Comparison of ENCODE assay signal across 16 cellular contexts in genomic region chr18:79178044-79178632, GRCh38.
DNase-seq lines count a peak whose midpoint lies in the region; ATAC-seq and TF ChIP-seq lines count a peak whose summit lies in the region.
"Had no signal": no experiment of that assay in that cellular context is flagged by ENCODE, and none has a peak within 500 bp of the region (broad histone marks: within the 10 kb centered on the region; RNA-seq: fewer than 3 reads in every experiment).

No MANE protein-coding gene starts in this region.

- no peaks in the 10 kb centered on the region for H3K9me3 Mint-ChIP-seq in natural killer cell
- H3K9me3 Mint-ChIP-seq in natural killer cell treated with Interleukin-12 subunit alpha and Interleukin-12 subunit beta and Interleukin-15 and Interleukin-18, amount 100 ng/mL, for 72 hours, result no peaks in the 10 kb centered on the region
- H3K9me3 Mint-ChIP-seq: CD4-positive, alpha-beta T cell; H9 had no signal

- WGBS in right cardiac atrium, result 62% methylated on average over 10 of the region's 10 CpGs

- TF ChIP-seq CTCF in left ventricle myocardium inferior (IDR thresholded peaks at IDR 0.05; ENCODE audit: borderline replicate concordance) (no peak), natural killer cell (IDR thresholded peaks at IDR 0.05) (no peak), brain microvascular endothelial cell (IDR thresholded peaks at IDR 0.05; ENCODE audit: low read depth, low read length, missing control alignments) (no peak)

- H3K36me3 ChIP-seq in left ventricle myocardium inferior (no peaks in the 10 kb centered on the region), brain microvascular endothelial cell (replicated peaks) (no peaks in the 10 kb centered on the region)

- no peak overlapping the region for H3K4me3 Mint-ChIP-seq in natural killer cell
- no peak overlapping the region for H3K4me3 Mint-ChIP-seq in natural killer cell treated with Interleukin-12 subunit alpha and Interleukin-12 subunit beta and Interleukin-15 and Interleukin-18, amount 100 ng/mL, for 72 hours
- H3K4me3 Mint-ChIP-seq: CD4-positive, alpha-beta T cell; H9 had no signal

- intact Hi-C loops in Right ventricle myocardium inferior (cut with DNase I), result no loop called here
- intact Hi-C loops in left ventricle myocardium inferior (cut with micrococcal nuclease), result no loop called here
- intact Hi-C loops in natural killer cell (cut with micrococcal nuclease), result no loop called here
- intact Hi-C loops in right cardiac atrium (cut with DNase I), result no loop called here

- peaks cover 14% of the 10 kb centered on the region for H3K36me3 Mint-ChIP-seq in natural killer cell
- no peaks in the 10 kb centered on the region for H3K36me3 Mint-ChIP-seq in natural killer cell treated with Interleukin-12 subunit alpha and Interleukin-12 subunit beta and Interleukin-15 and Interleukin-18, amount 100 ng/mL, for 72 hours

- H3K27ac Mint-ChIP-seq in natural killer cell, result peak overlapping the region; percentile 18 to 43
- no peak overlapping the region for H3K27ac Mint-ChIP-seq in natural killer cell treated with Interleukin-12 subunit alpha and Interleukin-12 subunit beta and Interleukin-15 and Interleukin-18, amount 100 ng/mL, for 72 hours
- H3K27ac Mint-ChIP-seq: CD4-positive, alpha-beta T cell; H9 had no signal

- H3K9me3 ChIP-seq in left ventricle myocardium inferior (replicated peaks) (no peaks in the 10 kb centered on the region), right cardiac atrium (ENCODE audit: control insufficient read depth, low read length) (no peaks in the 10 kb centered on the region)
- H3K9me3 ChIP-seq: A549, Caco-2 had no signal

- ATAC-seq in Right ventricle myocardium inferior (peak; percentile 73), natural killer cell (no peak), right cardiac atrium (peak; percentile 18 to 50)
- no peak for ATAC-seq in natural killer cell treated with Interleukin-12 subunit alpha and Interleukin-12 subunit beta and Interleukin-15 and Interleukin-18, amount 100 ng/mL, for 72 hours
- ATAC-seq: A549 had no signal

- in situ Hi-C loops in brain microvascular endothelial cell (cut with HindIII; ENCODE audit: low pct_ligation_motif_present, low sequenced_read_pairs), result no loop called here

- H3K27me3 Mint-ChIP-seq in natural killer cell (ENCODE audit: low read depth in 2 of 2), result no peaks in the 10 kb centered on the region
- H3K27me3 Mint-ChIP-seq in natural killer cell treated with Interleukin-12 subunit alpha and Interleukin-12 subunit beta and Interleukin-15 and Interleukin-18, amount 100 ng/mL, for 72 hours, result no peaks in the 10 kb centered on the region
- H3K27me3 Mint-ChIP-seq: CD4-positive, alpha-beta T cell had no signal

- DNase-seq in Right ventricle myocardium inferior (ENCODE audit: missing footprints) (no peak), left ventricle myocardium inferior (no peak), natural killer cell (no peak), right cardiac atrium (no peak), brain microvascular endothelial cell (no peak), hippocampal formation (lab: John Stamatoyannopoulos, UW) (no peak), NCI-H2107 (lab: John Stamatoyannopoulos, UW) (no peak)
- DNase-seq in natural killer cell treated with Interleukin-12 subunit alpha and Interleukin-12 subunit beta and Interleukin-15 and Interleukin-18, amount 100 ng/mL, for 72 hours (ENCODE audit: low spot score), result no peak
- DNase-seq: AML-193; Caco-2; CD4-positive, alpha-beta T cell; GOT3; H9 had no signal

- H3K27me3 ChIP-seq in left ventricle myocardium inferior (ENCODE audit: low read depth) (no peaks in the 10 kb centered on the region), right cardiac atrium (ENCODE audit: control insufficient read depth, insufficient read depth) (no peaks in the 10 kb centered on the region), brain microvascular endothelial cell (replicated peaks) (no peaks in the 10 kb centered on the region)

- H3K4me1 Mint-ChIP-seq in natural killer cell, result peaks cover 11 to 20% of the 10 kb centered on the region in 2 donors
- H3K4me1 Mint-ChIP-seq in natural killer cell treated with Interleukin-12 subunit alpha and Interleukin-12 subunit beta and Interleukin-15 and Interleukin-18, amount 100 ng/mL, for 72 hours (ENCODE audit: low read depth in 2 of 2), result peaks cover 0 to 3% of the 10 kb centered on the region in 2 donors

- H3K27ac ChIP-seq in left ventricle myocardium inferior (replicated peaks), result no peak overlapping the region
- no peak overlapping the region for H3K27ac ChIP-seq in right cardiac atrium (ENCODE audit: low read length)
- no peak overlapping the region for H3K27ac ChIP-seq in brain microvascular endothelial cell
- H3K27ac ChIP-seq: 22Rv1, A549, C4-2B had no signal

- H3K4me1 ChIP-seq in left ventricle myocardium inferior (peaks cover 9% of the 10 kb centered on the region), right cardiac atrium (ENCODE audit: control insufficient read depth, insufficient read depth, low read length) (no peaks in the 10 kb centered on the region)
- H3K4me1 ChIP-seq: A549, Caco-2 had no signal

- no peak overlapping the region for H3K4me3 ChIP-seq in left ventricle myocardium inferior
- H3K4me3 ChIP-seq in right cardiac atrium (ENCODE audit: low read length), result no peak overlapping the region
- H3K4me3 ChIP-seq in brain microvascular endothelial cell (ENCODE audit: low read depth, low read length), result no peak overlapping the region
- H3K4me3 ChIP-seq: A549 had no signal

Comparison
In these comparisons a context has a peak if more than half of its experiments do, and no peak if none do; other contexts are left out.
1. H3K27ac Mint-ChIP-seq: peak in natural killer cell (2 of 2); none in natural killer cell treated with Interleukin-12 subunit alpha and Interleukin-12 subunit beta and Interleukin-15 and Interleukin-18, amount 100 ng/mL, for 72 hours (0 of 2).
2. ATAC-seq: peak in Right ventricle myocardium inferior (single experiment) and right cardiac atrium (2 of 2); none in natural killer cell (0 of 3) and natural killer cell treated with Interleukin-12 subunit alpha and Interleukin-12 subunit beta and Interleukin-15 and Interleukin-18, amount 100 ng/mL, for 72 hours (0 of 2).